In genomic region chr6:27144740-27145079, GRCh38 we compare ENCODE assay signal across 9 cellular contexts.
DNase-seq lines count a peak whose midpoint lies in the region; ATAC-seq, FAIRE-seq and TF ChIP-seq lines count a peak whose summit lies in the region.
"Had no signal": no experiment of that assay in that cellular context is flagged by ENCODE, and none has a peak within 500 bp of the region (broad histone marks: within the 10 kb centered on the region; RNA-seq: fewer than 3 reads in every experiment).

No MANE protein-coding gene starts in this region.

- 31 to 39% methylated on average over 6 of the region's 6 CpGs for WGBS in ectodermal cell, 2 experiments
- WGBS in prostate gland, result 43% methylated on average over 6 of the region's 6 CpGs

- H3K36me3 ChIP-seq in ectodermal cell (ENCODE audit: control insufficient read depth, insufficient read depth, low read length) (no peaks in the 10 kb centered on the region), prostate gland (no peaks in the 10 kb centered on the region)

- TF ChIP-seq CTCF in prostate gland (IDR thresholded peaks at IDR 0.05), result no peak

- H3K9me3 ChIP-seq in ectodermal cell (ENCODE audit: control insufficient read depth, low read length) (no peaks in the 10 kb centered on the region), prostate gland (no peaks in the 10 kb centered on the region)

- H3K27ac ChIP-seq in ectodermal cell (ENCODE audit: insufficient read depth, low read depth, low read length, poor library complexity, severe bottlenecking), result no peak overlapping the region
- peak overlapping the region in 1 of 2 donors; percentile 88 for H3K27ac ChIP-seq in prostate gland

- no peaks in the 10 kb centered on the region for H3K27me3 ChIP-seq in ectodermal cell (ENCODE audit: control insufficient read depth, insufficient read depth, low read length, poor library complexity, severe bottlenecking)
- H3K27me3 ChIP-seq in prostate gland (replicated peaks; ENCODE audit: insufficient read depth), result no peaks in the 10 kb centered on the region

- H3K4me1 ChIP-seq in ectodermal cell (ENCODE audit: control insufficient read depth, insufficient read depth, low read length) (peaks cover 12% of the 10 kb centered on the region), prostate gland (replicated peaks) (no peaks in the 10 kb centered on the region)

- H3K4me3 ChIP-seq in ectodermal cell (ENCODE audit: insufficient read depth, low read depth, low read length) (peak overlapping the region; percentile 85), prostate gland (peak overlapping the region; percentile 47 to 66)

- ATAC-seq in HG02610 (IDR thresholded peaks at IDR 0.05; ENCODE audit: unreplicated experiment) (no peak), GM19467 (IDR thresholded peaks at IDR 0.05; ENCODE audit: unreplicated experiment) (no peak)

- FAIRE-seq in GM12891 (lab: Jason Lieb, UNC), result no peak
- FAIRE-seq: A204.1 had no signal

- intact Hi-C loops in prostate gland (cut with DNase I), result loop anchor here (10.0 kb wide), 1 partner anchor 1090 kb away; a partner anchor contains a TSS

- TF ChIP-seq POLR2A in prostate gland (IDR thresholded peaks at IDR 0.05) (no peak), GM12891 (IDR thresholded peaks at IDR 0.05; ENCODE audit: low read depth, low read length) (no peak)

- DNase-seq in DMS 273 (lab: John Stamatoyannopoulos, UW; ENCODE audit: unreplicated experiment) (peak; percentile 34), DMS 273 treated with DMSO at 0.1 percent for 48 hours (lab: John Stamatoyannopoulos, UW) (no peak), NAMALWA (ENCODE audit: low spot score) (peak; percentile 75), prostate gland (ENCODE audit: low spot score) (no peak), GM12891 (ENCODE audit: insufficient read length, low spot score) (no peak)

TF ChIP-seq in GM12891, 5 proteins besides CTCF, POLR2A, EP300 and RAD21:
- TF ChIP-seq POLR2AphosphoS5 (IDR thresholded peaks at IDR 0.05; ENCODE audit: low read depth, low read length) (no peak), PAX5 (IDR thresholded peaks at IDR 0.05; ENCODE audit: insufficient read depth, low read length, severe bottlenecking) (no peak), SPI1 (IDR thresholded peaks at IDR 0.05; ENCODE audit: low read depth, low read length) (no peak), POU2F2 (IDR thresholded peaks at IDR 0.05; ENCODE audit: low read depth, low read length) (no peak), TAF1 (IDR thresholded peaks at IDR 0.05; ENCODE audit: low read depth, low read length) (no peak)

Comparison
In these comparisons a context has a peak if more than half of its experiments do, and no peak if none do; other contexts are left out.
1. DNase-seq: peak in DMS 273 (single experiment) and NAMALWA (single experiment); none in DMS 273 treated with DMSO at 0.1 percent for 48 hours (single experiment), prostate gland (single experiment) and GM12891 (single experiment).